Comparison of ENCODE assay signal across 23 cellular contexts in genomic region chr19:18687740-18688465, GRCh38.
"Had no signal": no experiment of that assay in that cellular context is flagged by ENCODE, and none has a peak within 500 bp of the region (broad histone marks: within the 10 kb centered on the region; RNA-seq: fewer than 3 reads in every experiment).

No MANE protein-coding gene starts in this region.

- H3K27me3 Mint-ChIP-seq: activated CD4-positive, alpha-beta T cell treated with anti-CD3 and anti-CD28 coated beads for 36 hours; activated CD8-positive, alpha-beta T cell treated with anti-CD3 and anti-CD28 coated beads for 36 hours; activated naive CD8-positive, alpha-beta T cell treated with anti-CD3 and anti-CD28 coated beads, Interleukin-2, amount 50 U/mL, for 24 hours; central memory CD8-positive, alpha-beta T cell; IgD-negative memory B cell had no signal

- ATAC-seq: activated CD4-positive, alpha-beta T cell treated with anti-CD3 and anti-CD28 coated beads for 36 hours; activated CD8-positive, alpha-beta T cell treated with anti-CD3 and anti-CD28 coated beads for 36 hours; activated naive CD4-positive, alpha-beta T cell treated with anti-CD3 and anti-CD28 coated beads, Interleukin-2, amount 50 U/mL, for 72 hours; activated naive CD8-positive, alpha-beta T cell treated with anti-CD3 and anti-CD28 coated beads, Interleukin-2, amount 50 U/mL, for 24 hours; activated T-cell treated with anti-CD3 and anti-CD28 coated beads, Interleukin-2, amount 50 U/mL, for 72 hours; body of pancreas; PC-3 had no signal

- H3K36me3 ChIP-seq: ascending aorta had no signal

- H3K27ac ChIP-seq: ascending aorta, body of pancreas, KMS-11, VCaP had no signal

- H3K9me3 ChIP-seq: ascending aorta, body of pancreas had no signal

- H3K36me3 Mint-ChIP-seq: activated naive CD4-positive, alpha-beta T cell treated with anti-CD3 and anti-CD28 coated beads, Interleukin-2, amount 50 U/mL, for 72 hours had no signal

- DNase-seq: activated CD4-positive, alpha-beta T cell treated with anti-CD3 and anti-CD28 coated beads for 36 hours; activated CD8-positive, alpha-beta memory T cell treated with anti-CD3 and anti-CD28 coated beads, Interleukin-2, amount 50 U/mL, for 4 hours; activated CD8-positive, alpha-beta T cell treated with anti-CD3 and anti-CD28 coated beads for 36 hours; activated naive CD8-positive, alpha-beta T cell treated with anti-CD3 and anti-CD28 coated beads, Interleukin-2, amount 50 U/mL, for 24 hours; activated T-cell treated with anti-CD3 and anti-CD28 coated beads, Interleukin-2, amount 50 U/mL, for 72 hours; amniotic stem cell; body of pancreas; MM.1S; NCI-H1105; NCI-H1436 treated with DMSO at 0.1 percent for 48 hours; NCI-H187; NCI-H2081; PC-3; SHP77 treated with DMSO at 0.1 percent for 48 hours; T-helper 9 cell had no signal

- H3K4me3 ChIP-seq: ascending aorta, body of pancreas had no signal

- H3K4me2 ChIP-seq: KMS-11 had no signal

- H3K27ac Mint-ChIP-seq: activated CD4-positive, alpha-beta T cell treated with anti-CD3 and anti-CD28 coated beads for 36 hours; activated CD8-positive, alpha-beta T cell treated with anti-CD3 and anti-CD28 coated beads for 36 hours; activated naive CD4-positive, alpha-beta T cell treated with anti-CD3 and anti-CD28 coated beads, Interleukin-2, amount 50 U/mL, for 72 hours; activated naive CD8-positive, alpha-beta T cell treated with anti-CD3 and anti-CD28 coated beads, Interleukin-2, amount 50 U/mL, for 24 hours; activated T-cell treated with anti-CD3 and anti-CD28 coated beads, Interleukin-2, amount 50 U/mL, for 72 hours; activated T-helper 2 cell treated with anti-CD3 and anti-CD28 coated beads, Interferon-gamma antibody, Interleukin-2, Interleukin-4, amounts not matched to agents 10 μg/mL and 5 μg/mL and 100 μg/mL, durations not matched to agents 14 hours and 24 hours and 36 hours; T-helper 1 cell treated with Interleukin-12 subunit alpha and Interleukin-12 subunit beta and Interleukin-4 antibody, amounts not matched to agents 30 μg/mL and 1 μg/mL, for 36 hours had no signal

- H3K9ac ChIP-seq: KMS-11 had no signal

- H3K4me3 Mint-ChIP-seq: activated CD4-positive, alpha-beta T cell treated with anti-CD3 and anti-CD28 coated beads for 36 hours; activated CD8-positive, alpha-beta T cell treated with anti-CD3 and anti-CD28 coated beads for 36 hours; activated naive CD8-positive, alpha-beta T cell treated with anti-CD3 and anti-CD28 coated beads, Interleukin-2, amount 50 U/mL, for 24 hours; activated T-cell treated with anti-CD3 and anti-CD28 coated beads, Interleukin-2, amount 50 U/mL, for 72 hours; central memory CD8-positive, alpha-beta T cell; T-helper 1 cell treated with Interleukin-12 subunit alpha and Interleukin-12 subunit beta and Interleukin-4 antibody, amounts not matched to agents 30 μg/mL and 1 μg/mL, for 36 hours had no signal

- H3K9me3 Mint-ChIP-seq: activated CD8-positive, alpha-beta T cell treated with anti-CD3 and anti-CD28 coated beads for 36 hours; activated naive CD4-positive, alpha-beta T cell treated with anti-CD3 and anti-CD28 coated beads, Interleukin-2, amount 50 U/mL, for 72 hours; activated naive CD8-positive, alpha-beta T cell treated with anti-CD3 and anti-CD28 coated beads, Interleukin-2, amount 50 U/mL, for 24 hours; activated T-cell treated with anti-CD3 and anti-CD28 coated beads, Interleukin-2, amount 50 U/mL, for 72 hours; activated T-helper 2 cell treated with anti-CD3 and anti-CD28 coated beads, Interferon-gamma antibody, Interleukin-2, Interleukin-4, amounts not matched to agents 10 μg/mL and 5 μg/mL and 100 μg/mL, durations not matched to agents 14 hours and 24 hours and 36 hours; central memory CD8-positive, alpha-beta T cell; IgD-negative memory B cell; T-helper 1 cell treated with Interleukin-12 subunit alpha and Interleukin-12 subunit beta and Interleukin-4 antibody, amounts not matched to agents 30 μg/mL and 1 μg/mL, for 36 hours had no signal

- H3K27me3 ChIP-seq: ascending aorta, body of pancreas had no signal
